In the genomic region with DNA sequence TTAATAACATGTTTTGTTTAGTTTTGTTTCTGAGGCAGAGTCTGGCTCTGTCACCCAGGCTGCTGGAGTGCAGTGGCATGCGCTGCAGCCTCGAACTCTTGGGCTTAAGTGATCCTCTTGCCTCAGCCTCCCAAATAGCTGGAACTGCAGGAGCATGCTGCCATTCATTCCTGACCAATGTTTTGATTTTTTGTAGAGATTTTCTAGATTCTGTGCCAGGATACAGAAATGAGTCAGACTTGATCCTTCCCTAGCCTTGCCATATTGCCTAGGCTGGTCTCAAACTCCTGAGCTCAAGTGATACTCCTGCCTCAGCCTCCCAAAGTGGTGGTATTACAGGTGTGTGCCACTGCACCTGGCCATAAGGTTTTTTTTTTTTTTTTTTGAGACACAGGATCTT, we compare ENCODE assay signal across 32 cellular contexts. TPM values are rescaled to one million over a fixed set of nuclear protein-coding genes. Genes with fewer than 3 reads are reported as not detected.
DNase-seq lines count a peak whose midpoint lies in the region; ATAC-seq and TF ChIP-seq lines count a peak whose summit lies in the region.
"Had no signal": no experiment of that assay in that cellular context is flagged by ENCODE, and none has a peak within 500 bp of the region (broad histone marks: within the 10 kb centered on the region; RNA-seq: fewer than 3 reads in every experiment).

No MANE protein-coding gene starts in this region.

- H3K4me3 ChIP-seq in CD8-positive, alpha-beta T cell (ENCODE audit: low read depth, low read length) = no peak overlapping the region
- H3K4me3 ChIP-seq: breast epithelium, left ventricle myocardium inferior, sigmoid colon, SJSA1, tibial artery had no signal

- H3K9me3 Mint-ChIP-seq in CD8-positive, alpha-beta T cell = no peaks in the 10 kb centered on the region
- H3K9me3 Mint-ChIP-seq: activated naive CD4-positive, alpha-beta T cell treated with anti-CD3 and anti-CD28 coated beads, Interleukin-2, amount 10 ng/mL, durations not matched to agents 7 days and 5 days; CD4-positive, alpha-beta memory T cell; H9; mesothelial cell of epicardium had no signal

- peaks cover 57% of the 10 kb centered on the region for H3K36me3 Mint-ChIP-seq in CD8-positive, alpha-beta T cell

- no peak for ATAC-seq in CD8-positive, alpha-beta T cell
- ATAC-seq in left lobe of liver (no peak), GM21528 (IDR thresholded peaks at IDR 0.05; ENCODE audit: low FRiP score, unreplicated experiment) (no peak)
- ATAC-seq: HepG2 had no signal

- no peak overlapping the region for H3K27ac ChIP-seq in CD8-positive, alpha-beta T cell (ENCODE audit: low read depth, low read length)
- H3K27ac ChIP-seq: breast epithelium, left ventricle myocardium inferior, neutrophil, sigmoid colon, SJSA1, tibial artery had no signal

- no peaks in the 10 kb centered on the region for H3K4me1 ChIP-seq in CD8-positive, alpha-beta T cell (ENCODE audit: insufficient read depth, low read length)
- H3K4me1 ChIP-seq: breast epithelium had no signal

- H3K9me3 ChIP-seq in CD8-positive, alpha-beta T cell (ENCODE audit: low read length) = no peaks in the 10 kb centered on the region
- H3K9me3 ChIP-seq: breast epithelium, left ventricle myocardium inferior, neutrophil, sigmoid colon, SJSA1, tibial artery had no signal

- CTCF ChIA-PET in CD8-positive, alpha-beta T cell (lab: Charles Lee) = no interaction called here

- peaks cover 3% of the 10 kb centered on the region for H3K36me3 ChIP-seq in CD8-positive, alpha-beta T cell (ENCODE audit: insufficient read depth, low read length)
- H3K36me3 ChIP-seq: breast epithelium, tibial artery had no signal

- H3K27ac Mint-ChIP-seq in CD8-positive, alpha-beta T cell = peak overlapping the region; percentile 16
- H3K27ac Mint-ChIP-seq: activated naive CD4-positive, alpha-beta T cell treated with anti-CD3 and anti-CD28 coated beads, Interleukin-2, amount 10 ng/mL, durations not matched to agents 7 days and 5 days had no signal

- TF ChIP-seq CTCF in CD8-positive, alpha-beta T cell (IDR thresholded peaks at IDR 0.05) = no peak

- DNase-seq in CD8-positive, alpha-beta T cell = no peak
- peak; percentile 34 for DNase-seq in HT1080 (ENCODE audit: low read depth)
- DNase-seq in astrocyte of the hippocampus (ENCODE audit: low read depth, low spot score) = peak; percentile 19
- DNase-seq in left lobe of liver (ENCODE audit: low spot score) = peak; percentile 7
- DNase-seq in NOMO-1 treated with DMSO at 0.1 percent for 48 hours (lab: John Stamatoyannopoulos, UW; ENCODE audit: unreplicated experiment) = no peak
- DNase-seq in DMS53 treated with DMSO at 0.1 percent for 48 hours (lab: John Stamatoyannopoulos, UW; ENCODE audit: unreplicated experiment) = no peak
- DNase-seq in NCI-H774 (lab: John Stamatoyannopoulos, UW) = no peak
- DNase-seq: activated CD4-positive, alpha-beta T cell treated with anti-CD3 and anti-CD28 coated beads, Interleukin-2, amount 50 U/mL, for 48 hours; activated CD8-positive, alpha-beta memory T cell treated with anti-CD3 and anti-CD28 coated beads, Interleukin-2, amount 50 U/mL, for 4 hours; activated naive CD4-positive, alpha-beta T cell treated with anti-CD3 and anti-CD28 coated beads, Interleukin-2, amount 10 ng/mL, durations not matched to agents 7 days and 5 days; amniotic stem cell; CD4-positive, alpha-beta memory T cell; glutamatergic neuron; H9; islet precursor cell; Kasumi-1; left ventricle myocardium inferior; MV-4-11; NCI-H1436 treated with DMSO at 0.1 percent for 48 hours; NCI-H748 treated with DMSO at 0.1 percent for 48 hours; RPMI8226; sigmoid colon; stimulated activated CD4-positive, alpha-beta T cell treated with anti-CD3 and anti-CD28 coated beads, Interleukin-12 subunit alpha, Interleukin-12 subunit beta, amount 100 ng/mL, for 4 hours; stimulated activated CD4-positive, alpha-beta T cell treated with anti-CD3 and anti-CD28 coated beads, Interleukin-2, amount 100 ng/mL, for 48 hours; T-helper 1 cell; tibial artery had no signal

- H3K4me3 Mint-ChIP-seq in CD8-positive, alpha-beta T cell = no peak overlapping the region
- H3K4me3 Mint-ChIP-seq: activated naive CD4-positive, alpha-beta T cell treated with anti-CD3 and anti-CD28 coated beads, Interleukin-2, amount 10 ng/mL, durations not matched to agents 7 days and 5 days; CD4-positive, alpha-beta memory T cell; H9; mesothelial cell of epicardium had no signal

- no peaks in the 10 kb centered on the region for H3K27me3 ChIP-seq in CD8-positive, alpha-beta T cell (ENCODE audit: insufficient read depth, low read length)
- H3K27me3 ChIP-seq: breast epithelium, neutrophil, sigmoid colon, SJSA1, tibial artery had no signal

- no peaks in the 10 kb centered on the region for H3K27me3 Mint-ChIP-seq in CD8-positive, alpha-beta T cell (ENCODE audit: low read depth)
- H3K27me3 Mint-ChIP-seq: activated naive CD4-positive, alpha-beta T cell treated with anti-CD3 and anti-CD28 coated beads, Interleukin-2, amount 10 ng/mL, durations not matched to agents 7 days and 5 days; CD4-positive, alpha-beta memory T cell had no signal

- intact Hi-C loops in CD8-positive, alpha-beta T cell (cut with DNase I, micrococcal nuclease) = no loop called here

- peaks cover 54% of the 10 kb centered on the region for H3K4me1 Mint-ChIP-seq in CD8-positive, alpha-beta T cell (ENCODE audit: low read depth)

- POLR2A ChIA-PET in CD8-positive, alpha-beta T cell (lab: Charles Lee) = interaction anchor here (0.7 kb wide), 1 partner anchor 1858 kb away, joined by 3 read pairs; no protein-coding TSS in a partner anchor

RNA-seq across cellular contexts. Expression of gene TAOK1, which starts 17.7 kb away (rescaled TPM):
- 10 to 100 TPM; 25.2 to 26.8 TPM for total RNA-seq in CD8-positive, alpha-beta T cell
- 26.6 and 29.5 TPM in 2 replicates for total RNA-seq in HT1080 (2014; rRNA removed; shearing (Covaris generic))
- polyA plus RNA-seq in HT1080 (2015; cell fraction: cytosol; rRNA removed) = 12.8 and 18.9 TPM in 2 replicates
- 27.4 and 28.2 TPM in 2 replicates for polyA plus RNA-seq in HT1080 (2015; cell fraction: nucleus; rRNA removed)
- 20.9 TPM for total RNA-seq in left lobe of liver

Comparison
In these comparisons a context has a peak if more than half of its experiments do, and no peak if none do; other contexts are left out.
1. DNase-seq: peak in HT1080 (single experiment), astrocyte of the hippocampus (single experiment) and left lobe of liver (single experiment); none in CD8-positive, alpha-beta T cell (0 of 7), NOMO-1 treated with DMSO at 0.1 percent for 48 hours (single experiment), DMS53 treated with DMSO at 0.1 percent for 48 hours (single experiment) and NCI-H774 (single experiment).